In the genomic region with DNA sequence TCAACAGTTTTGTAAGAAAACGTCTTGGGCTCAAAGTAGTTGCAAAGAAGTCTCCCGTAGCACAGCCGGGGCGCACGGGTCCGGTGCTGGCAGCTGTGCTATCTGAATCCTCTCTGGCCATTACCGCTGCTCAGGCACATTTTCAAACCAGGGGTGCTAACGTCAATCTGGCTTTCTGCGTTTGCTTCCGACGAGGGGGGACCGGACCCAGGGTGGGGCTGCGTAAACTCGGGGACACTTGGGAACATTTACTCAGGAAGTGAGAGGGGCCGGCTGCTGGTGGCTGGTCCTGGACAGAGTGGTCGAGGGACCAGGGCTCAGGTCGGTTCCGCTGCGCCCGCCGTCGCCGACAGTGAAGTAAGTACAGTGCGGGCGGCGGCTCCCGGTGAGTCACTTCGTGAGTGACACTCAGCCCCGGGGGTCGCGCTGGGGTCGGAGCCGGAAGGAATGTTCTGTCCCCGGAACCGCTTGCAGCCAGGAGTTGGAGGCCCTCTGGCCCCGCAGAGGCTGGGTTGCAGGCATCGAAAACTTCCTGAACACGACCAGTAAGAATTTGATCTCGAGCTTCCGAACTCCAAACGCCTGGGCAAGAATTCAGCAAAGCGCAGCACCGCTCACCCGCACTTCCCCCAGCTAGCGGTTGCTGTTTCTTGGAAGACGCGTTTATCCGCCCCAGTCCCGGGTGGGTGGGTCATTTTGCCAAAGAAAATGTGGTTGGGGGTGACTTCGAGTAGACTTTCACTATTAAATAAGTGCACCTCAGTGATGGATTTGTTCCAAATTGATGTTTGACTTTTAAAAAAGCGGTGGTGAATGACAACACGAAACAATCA, we compare ENCODE assay signal across 8 cellular contexts. TPM values are rescaled to one million over a fixed set of nuclear protein-coding genes. Genes with fewer than 3 reads are reported as not detected.
DNase-seq lines count a peak whose midpoint lies in the region; ATAC-seq, FAIRE-seq and TF ChIP-seq lines count a peak whose summit lies in the region.

No MANE protein-coding gene starts in this region.

- H3K9me3 Mint-ChIP-seq in activated naive CD4-positive, alpha-beta T cell treated with anti-CD3 and anti-CD28 coated beads, Interleukin-2, amount 50 U/mL, for 72 hours, result no peaks in the 10 kb centered on the region

- H3K36me3 Mint-ChIP-seq in activated naive CD4-positive, alpha-beta T cell treated with anti-CD3 and anti-CD28 coated beads, Interleukin-2, amount 50 U/mL, for 72 hours, result peaks cover 8 to 31% of the 10 kb centered on the region in 2 donors

- H3K9me3 ChIP-seq in heart left ventricle (no peaks in the 10 kb centered on the region), small intestine (ENCODE audit: control insufficient read depth, low read depth) (no peaks in the 10 kb centered on the region)

- WGBS in heart left ventricle, 4 donors, result 2 to 4% (median 2%) methylated on average over 38 to 52 of the region's 52 CpGs
- WGBS in small intestine, 3 donors, result 1 to 2% (median 2%) methylated on average over 52 of the region's 52 CpGs

- DNase-seq in heart left ventricle, result peak in 4 of 5 donors; percentile 32 to 76 (median 56)
- DNase-seq in Right ventricle myocardium inferior (ENCODE audit: missing footprints), result no peak
- peak; percentile 43 to 59 for DNase-seq in activated naive CD4-positive, alpha-beta T cell treated with anti-CD3 and anti-CD28 coated beads, Interleukin-2, amount 50 U/mL, for 72 hours (ENCODE audit: low spot score in 2 of 2)
- DNase-seq in small intestine, result no peak
- no peak for DNase-seq in HuH-7.5 (ENCODE audit: low spot score)
- DNase-seq in SHP77 (lab: John Stamatoyannopoulos, UW), result no peak

- no peak for FAIRE-seq in small intestine (lab: Jason Lieb, UNC)

- ATAC-seq in heart left ventricle, result no peak
- ATAC-seq in Right ventricle myocardium inferior, result no peak
- ATAC-seq in activated naive CD4-positive, alpha-beta T cell treated with anti-CD3 and anti-CD28 coated beads, Interleukin-2, amount 50 U/mL, for 72 hours, result no peak
- no peak for ATAC-seq in GM19351 (IDR thresholded peaks at IDR 0.05; ENCODE audit: unreplicated experiment)

- H3K27ac ChIP-seq in heart left ventricle (peak overlapping the region in 6 of 12 donors; percentile 1 to 65 (median 50)), small intestine (ENCODE audit: low read depth in 1 of 2, low read length in 1 of 2) (peak overlapping the region in 1 of 2 donors; percentile 71)

- intact Hi-C loops in heart left ventricle (cut with DNase I), result loop anchor here (2.0 to 10.0 kb wide), 17 partner anchors 85 to 1275 kb away; partner anchors contain the start of gene COX10 (in 4 of the 10)
- intact Hi-C loops in Right ventricle myocardium inferior (cut with DNase I), result loop anchor here (2.0 to 10.0 kb wide), 4 partner anchors 232 to 855 kb away; partner anchors contain the start of gene COX10

- no peak for TF ChIP-seq CTCF in heart left ventricle (IDR thresholded peaks at IDR 0.05)

- H3K36me3 ChIP-seq in heart left ventricle (no peaks in the 10 kb centered on the region), small intestine (ENCODE audit: control insufficient read depth in 2 of 2, insufficient read depth in 2 of 2, low read length in 2 of 2) (no peaks in the 10 kb centered on the region)

- H3K27ac Mint-ChIP-seq in activated naive CD4-positive, alpha-beta T cell treated with anti-CD3 and anti-CD28 coated beads, Interleukin-2, amount 50 U/mL, for 72 hours, result peak overlapping the region; percentile 87 to 89

- H3K4me1 ChIP-seq in heart left ventricle (peaks cover 0 to 75% (median 48%) of the 10 kb centered on the region in 12 donors), small intestine (ENCODE audit: control insufficient read depth in 2 of 2, insufficient read depth in 1 of 2, low read depth in 1 of 2, low read length in 1 of 2) (peaks cover 0 to 3% of the 10 kb centered on the region in 2 donors)

- peaks cover 33 to 87% (median 67%) of the 10 kb centered on the region in 9 donors for H3K27me3 ChIP-seq in heart left ventricle
- H3K27me3 ChIP-seq in small intestine (ENCODE audit: control insufficient read depth in 2 of 2, insufficient read depth in 2 of 2, low read length in 2 of 2), result peaks cover 2 to 42% of the 10 kb centered on the region in 2 donors

- H3K4me3 ChIP-seq in heart left ventricle (peak overlapping the region in 11 of 12 donors; percentile 3 to 78 (median 62)), iPS-11a (ENCODE audit: low read depth, low read length) (peak overlapping the region; percentile 13), small intestine (ENCODE audit: low read depth in 1 of 2, low read length in 2 of 2) (peak overlapping the region; percentile 24 to 31)

- TF ChIP-seq POLR2A in heart left ventricle (IDR thresholded peaks at IDR 0.05), result no peak

RNA-seq across cellular contexts. Expression of gene HS3ST3B1, which starts 1.4 kb away (rescaled TPM):
- total RNA-seq in heart left ventricle (1 to 10 TPM; 1.8 to 3.9 (median 3.4) TPM), Right ventricle myocardium inferior (1.5 TPM)
- polyA plus RNA-seq in heart left ventricle (1 to 10 TPM in 1 of 2 donors, under 1 TPM in 1; 0.61 to 2.3 TPM), small intestine (under 1 TPM; 0.22 to 0.85 (median 0.54) TPM)
- 1 to 10 TPM; 5.0 to 6.5 TPM for total RNA-seq in activated naive CD4-positive, alpha-beta T cell treated with anti-CD3 and anti-CD28 coated beads, Interleukin-2, amount 50 U/mL, for 72 hours

Comparison
In these comparisons a context has a peak if more than half of its experiments do, and no peak if none do; other contexts are left out.
1. DNase-seq: peak in heart left ventricle (4 of 5) and activated naive CD4-positive, alpha-beta T cell treated with anti-CD3 and anti-CD28 coated beads, Interleukin-2, amount 50 U/mL, for 72 hours (2 of 2); none in Right ventricle myocardium inferior (single experiment), small intestine (single experiment), HuH-7.5 (single experiment) and SHP77 (0 of 2).
2. Peak in every context shown above with its lines, with median percentiles within 50 percentile points of each other: H3K4me3 ChIP-seq.